Comparison of ENCODE assay signal across 28 cellular contexts in the genomic region with DNA sequence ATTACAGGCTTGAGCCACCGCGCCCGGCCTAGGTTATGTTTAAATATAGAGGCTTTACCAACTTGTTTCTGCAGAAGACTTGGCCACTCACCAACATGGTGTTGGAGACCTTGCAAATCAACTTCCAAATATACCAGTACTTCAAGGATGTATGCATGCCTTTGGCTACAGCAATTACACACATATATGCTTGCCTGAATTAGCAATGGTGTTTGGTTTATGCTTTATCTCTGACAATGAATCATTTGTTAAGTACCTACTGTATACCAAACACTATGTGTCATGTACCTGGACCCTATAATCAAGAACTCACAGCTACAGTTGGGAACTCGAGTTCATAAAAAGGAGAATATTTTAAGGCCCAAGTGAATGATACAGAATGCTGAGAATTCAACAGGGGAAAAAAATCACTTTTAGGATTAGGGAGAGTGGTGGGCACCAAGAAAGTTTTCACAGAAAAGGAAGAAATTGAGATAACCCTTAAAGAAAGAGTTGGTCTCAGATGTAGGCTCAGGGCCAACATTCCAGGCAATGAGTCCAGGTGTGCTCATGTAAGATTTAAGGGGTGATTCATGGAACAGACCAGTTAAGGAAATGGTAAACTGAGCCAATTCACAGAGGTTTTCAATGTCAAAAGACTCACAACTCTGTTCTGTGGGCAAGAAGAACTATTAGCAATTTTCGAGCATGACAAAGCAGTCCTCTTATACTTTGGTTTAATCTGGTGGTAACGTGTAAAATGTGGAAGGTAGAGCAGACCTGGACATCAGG.
"Had no signal": no experiment of that assay in that cellular context is flagged by ENCODE, and none has a peak within 500 bp of the region (broad histone marks: within the 10 kb centered on the region; RNA-seq: fewer than 3 reads in every experiment).

No MANE protein-coding gene starts in this region.

- H3K9me3 Mint-ChIP-seq: activated CD4-positive, alpha-beta T cell treated with anti-CD3 and anti-CD28 coated beads, Interleukin-2, amount 10 ng/mL, durations not matched to agents 24 days and 14 days; activated naive CD4-positive, alpha-beta T cell treated with anti-CD3 and anti-CD28 coated beads, Interleukin-2, amount 50 U/mL, for 24 hours; activated naive CD8-positive, alpha-beta T cell treated with anti-CD3 and anti-CD28 coated beads, Interleukin-2, amount 10 ng/mL, durations not matched to agents 7 days and 5 days; activated T-cell treated with anti-CD3 and anti-CD28 coated beads, Interleukin-2, amount 50 U/mL, for 24 hours; activated T-helper 2 cell treated with anti-CD3 and anti-CD28 coated beads, Interferon-gamma antibody, Interleukin-2, Interleukin-4, amounts not matched to agents 10 μg/mL and 5 μg/mL and 100 μg/mL, durations not matched to agents 14 hours and 24 hours and 36 hours; central memory CD8-positive, alpha-beta T cell; T-helper 2 cell treated with Interferon-gamma antibody and Interleukin-4, amounts not matched to agents 5 μg/mL and 100 μg/mL, for 36 hours had no signal

- H3K27me3 Mint-ChIP-seq: activated naive CD4-positive, alpha-beta T cell treated with anti-CD3 and anti-CD28 coated beads, Interleukin-2, amount 50 U/mL, for 24 hours; central memory CD8-positive, alpha-beta T cell had no signal

- H3K36me3 Mint-ChIP-seq: activated naive CD4-positive, alpha-beta T cell treated with anti-CD3 and anti-CD28 coated beads, Interleukin-2, amount 50 U/mL, for 24 hours; activated naive CD8-positive, alpha-beta T cell treated with anti-CD3 and anti-CD28 coated beads, Interleukin-2, amount 10 ng/mL, durations not matched to agents 7 days and 5 days; brain had no signal

- H3K27me3 ChIP-seq: ascending aorta, cardiac muscle cell, MG63, SJCRH30 had no signal

- H3K4me3 ChIP-seq: ascending aorta, cardiac muscle cell, MG63, SJCRH30, SK-N-MC had no signal

- H3K36me3 ChIP-seq: ascending aorta, cardiac muscle cell, MG63, SJCRH30 had no signal

- DNase-seq: activated CD4-positive, alpha-beta T cell treated with anti-CD3 and anti-CD28 coated beads, Interleukin-2, amount 10 ng/mL, durations not matched to agents 24 days and 14 days; activated CD4-positive, alpha-beta T cell treated with anti-CD3 and anti-CD28 coated beads, Interleukin-2, amount 50 U/mL, for 48 hours; activated CD8-positive, alpha-beta T cell treated with anti-CD3 and anti-CD28 coated beads, Interleukin-2, amount 10 ng/mL, durations not matched to agents 7 days and 5 days; activated gamma-delta T cell; activated naive CD4-positive, alpha-beta T cell treated with Interleukin-2 at 50 U/mL for 16 hours; activated naive CD8-positive, alpha-beta T cell treated with anti-CD3 and anti-CD28 coated beads, Interleukin-2, amount 10 ng/mL, durations not matched to agents 7 days and 5 days; activated T-cell treated with anti-CD3 and anti-CD28 coated beads, Interleukin-2, amount 50 U/mL, for 24 hours; amygdala; Kasumi-1; KG1; MG63; NCI-H1048; NCI-H1105 treated with DMSO at 0.1 percent for 48 hours; NCI-H1436 treated with DMSO at 0.1 percent for 48 hours; NCI-H1694 treated with DMSO at 0.1 percent for 48 hours; NCI-H2029; NCI-H345; NCI-H524 treated with DMSO at 0.1 percent for 48 hours; SHP77 had no signal

- H3K4me3 Mint-ChIP-seq: activated CD4-positive, alpha-beta T cell treated with anti-CD3 and anti-CD28 coated beads, Interleukin-2, amount 10 ng/mL, durations not matched to agents 24 days and 14 days; activated CD8-positive, alpha-beta T cell treated with anti-CD3 and anti-CD28 coated beads, Interleukin-2, amount 10 ng/mL, durations not matched to agents 7 days and 5 days; activated naive CD4-positive, alpha-beta T cell treated with anti-CD3 and anti-CD28 coated beads, Interleukin-2, amount 50 U/mL, for 24 hours; activated naive CD8-positive, alpha-beta T cell treated with anti-CD3 and anti-CD28 coated beads, Interleukin-2, amount 10 ng/mL, durations not matched to agents 7 days and 5 days; activated T-cell treated with anti-CD3 and anti-CD28 coated beads, Interleukin-2, amount 50 U/mL, for 24 hours; brain; central memory CD8-positive, alpha-beta T cell; T-helper 2 cell treated with Interferon-gamma antibody and Interleukin-4, amounts not matched to agents 5 μg/mL and 100 μg/mL, for 36 hours had no signal

- ATAC-seq: activated CD8-positive, alpha-beta T cell treated with anti-CD3 and anti-CD28 coated beads, Interleukin-2, amount 10 ng/mL, durations not matched to agents 7 days and 5 days had no signal

- H3K27ac Mint-ChIP-seq: activated CD4-positive, alpha-beta T cell treated with anti-CD3 and anti-CD28 coated beads, Interleukin-2, amount 10 ng/mL, durations not matched to agents 24 days and 14 days; activated CD8-positive, alpha-beta T cell treated with anti-CD3 and anti-CD28 coated beads, Interleukin-2, amount 10 ng/mL, durations not matched to agents 7 days and 5 days; activated naive CD4-positive, alpha-beta T cell treated with anti-CD3 and anti-CD28 coated beads, Interleukin-2, amount 50 U/mL, for 24 hours; activated naive CD8-positive, alpha-beta T cell treated with anti-CD3 and anti-CD28 coated beads, Interleukin-2, amount 10 ng/mL, durations not matched to agents 7 days and 5 days; activated T-cell treated with anti-CD3 and anti-CD28 coated beads, Interleukin-2, amount 50 U/mL, for 24 hours; activated T-helper 2 cell treated with anti-CD3 and anti-CD28 coated beads, Interferon-gamma antibody, Interleukin-2, Interleukin-4, amounts not matched to agents 10 μg/mL and 5 μg/mL and 100 μg/mL, durations not matched to agents 14 hours and 24 hours and 36 hours; T-helper 2 cell treated with Interferon-gamma antibody and Interleukin-4, amounts not matched to agents 5 μg/mL and 100 μg/mL, for 36 hours had no signal

- H3K4me1 Mint-ChIP-seq: activated naive CD4-positive, alpha-beta T cell treated with anti-CD3 and anti-CD28 coated beads, Interleukin-2, amount 50 U/mL, for 24 hours; central memory CD8-positive, alpha-beta T cell had no signal

- H3K9me3 ChIP-seq: ascending aorta, MG63, SJCRH30 had no signal

- H3K4me1 ChIP-seq: ascending aorta had no signal

- H3K27ac ChIP-seq: ascending aorta, cardiac muscle cell, SJCRH30, SK-N-MC had no signal
